ENCODE assay signal across 10 cellular contexts in genomic region chr11:1307163-1307870, GRCh38. TPM values are rescaled to one million over a fixed set of nuclear protein-coding genes. Genes with fewer than 3 reads are reported as not detected.
A peak's percentile ranks its signal among the peaks of the same experiment; 100 is the strongest.
DNase-seq lines count a peak whose midpoint lies in the region; ATAC-seq and TF ChIP-seq lines count a peak whose summit lies in the region.
"Had no signal": no experiment of that assay in that cellular context is flagged by ENCODE, and none has a peak within 500 bp of the region (broad histone marks: within the 10 kb centered on the region; RNA-seq: fewer than 3 reads in every experiment).

No MANE protein-coding gene starts in this region.

- no peak for TF ChIP-seq CTCF in mucosa of descending colon (IDR thresholded peaks at IDR 0.05)

- peaks cover 15% of the 10 kb centered on the region for H3K36me3 Mint-ChIP-seq in stimulated activated naive CD8-positive, alpha-beta T cell treated with anti-CD3 and anti-CD28 coated beads, Interleukin-15, Interleukin-2, amounts not matched to agents 100 ng/mL and 50 ng/mL, for 24 hours (ENCODE audit: low read depth)
- H3K36me3 Mint-ChIP-seq in activated naive CD8-positive, alpha-beta T cell treated with anti-CD3 and anti-CD28 coated beads, Interleukin-2, amount 50 U/mL, for 24 hours (ENCODE audit: low read depth): peaks cover 16% of the 10 kb centered on the region

- no peak overlapping the region for H3K4me3 ChIP-seq in mucosa of descending colon

- H3K27ac Mint-ChIP-seq in stimulated activated naive CD8-positive, alpha-beta T cell treated with anti-CD3 and anti-CD28 coated beads, Interleukin-15, Interleukin-2, amounts not matched to agents 100 ng/mL and 50 ng/mL, for 24 hours: no peak overlapping the region
- peak overlapping the region; percentile 18 for H3K27ac Mint-ChIP-seq in activated naive CD8-positive, alpha-beta T cell treated with anti-CD3 and anti-CD28 coated beads, Interleukin-2, amount 50 U/mL, for 24 hours

- no peak for TF ChIP-seq POLR2A in GM18505 (IDR thresholded peaks at IDR 0.05; ENCODE audit: borderline replicate concordance, extremely low read depth, insufficient read depth, insufficient read length)

- H3K4me1 ChIP-seq in mucosa of descending colon (ENCODE audit: low read depth): peaks cover 56% of the 10 kb centered on the region

- peaks cover 50% of the 10 kb centered on the region for H3K4me1 Mint-ChIP-seq in stimulated activated naive CD8-positive, alpha-beta T cell treated with anti-CD3 and anti-CD28 coated beads, Interleukin-15, Interleukin-2, amounts not matched to agents 100 ng/mL and 50 ng/mL, for 24 hours (ENCODE audit: low read depth)
- H3K4me1 Mint-ChIP-seq in activated naive CD8-positive, alpha-beta T cell treated with anti-CD3 and anti-CD28 coated beads, Interleukin-2, amount 50 U/mL, for 24 hours: peaks cover 38% of the 10 kb centered on the region

- no peak for ATAC-seq in stimulated activated naive CD8-positive, alpha-beta T cell treated with anti-CD3 and anti-CD28 coated beads, Interleukin-15, Interleukin-2, amounts not matched to agents 100 U/mL and 50 U/mL, for 24 hours
- ATAC-seq in activated naive CD8-positive, alpha-beta T cell treated with anti-CD3 and anti-CD28 coated beads, Interleukin-2, amount 50 U/mL, for 24 hours: no peak
- ATAC-seq in mucosa of descending colon: no peak
- ATAC-seq in GM18505 (IDR thresholded peaks at IDR 0.05; ENCODE audit: unreplicated experiment): no peak
- ATAC-seq in HG02870 (IDR thresholded peaks at IDR 0.05; ENCODE audit: unreplicated experiment): no peak

- peak overlapping the region; percentile 35 for H3K4me3 Mint-ChIP-seq in stimulated activated naive CD8-positive, alpha-beta T cell treated with anti-CD3 and anti-CD28 coated beads, Interleukin-15, Interleukin-2, amounts not matched to agents 100 ng/mL and 50 ng/mL, for 24 hours
- H3K4me3 Mint-ChIP-seq in activated naive CD8-positive, alpha-beta T cell treated with anti-CD3 and anti-CD28 coated beads, Interleukin-2, amount 50 U/mL, for 24 hours: peak overlapping the region; percentile 74

- H3K36me3 ChIP-seq in mucosa of descending colon (ENCODE audit: low read depth): no peaks in the 10 kb centered on the region

- no peaks in the 10 kb centered on the region for H3K27me3 Mint-ChIP-seq in stimulated activated naive CD8-positive, alpha-beta T cell treated with anti-CD3 and anti-CD28 coated beads, Interleukin-15, Interleukin-2, amounts not matched to agents 100 ng/mL and 50 ng/mL, for 24 hours
- H3K27me3 Mint-ChIP-seq in activated naive CD8-positive, alpha-beta T cell treated with anti-CD3 and anti-CD28 coated beads, Interleukin-2, amount 50 U/mL, for 24 hours: no peaks in the 10 kb centered on the region

- peaks cover 6% of the 10 kb centered on the region for H3K9me3 Mint-ChIP-seq in stimulated activated naive CD8-positive, alpha-beta T cell treated with anti-CD3 and anti-CD28 coated beads, Interleukin-15, Interleukin-2, amounts not matched to agents 100 ng/mL and 50 ng/mL, for 24 hours
- H3K9me3 Mint-ChIP-seq in activated naive CD8-positive, alpha-beta T cell treated with anti-CD3 and anti-CD28 coated beads, Interleukin-2, amount 50 U/mL, for 24 hours: peaks cover 9% of the 10 kb centered on the region

- H3K9me3 ChIP-seq in mucosa of descending colon: peaks cover 3% of the 10 kb centered on the region

- intact Hi-C loops in mucosa of descending colon (cut with DNase I, micrococcal nuclease): no loop called here

- DNase-seq in stimulated activated naive CD8-positive, alpha-beta T cell treated with anti-CD3 and anti-CD28 coated beads, Interleukin-15, Interleukin-2, amounts not matched to agents 100 U/mL and 50 U/mL, for 24 hours: no peak
- DNase-seq in activated naive CD8-positive, alpha-beta T cell treated with anti-CD3 and anti-CD28 coated beads, Interleukin-2, amount 50 U/mL, for 24 hours: no peak
- DNase-seq in mucosa of descending colon (peak in 2 of 3 donors; percentile 47 to 64), NCI-H1930 (lab: John Stamatoyannopoulos, UW) (no peak)
- DNase-seq in stimulated activated CD4-positive, alpha-beta T cell treated with anti-CD3 and anti-CD28 coated beads, Interleukin-12 subunit alpha, Interleukin-12 subunit beta, amount 100 ng/mL, for 4 hours: no peak
- DNase-seq: NCI-H1436 treated with DMSO at 0.1 percent for 48 hours; stimulated activated CD4-positive, alpha-beta T cell treated with anti-CD3 and anti-CD28 coated beads, Interleukin-1b, Interleukin-23, amount 100 ng/mL, for 48 hours had no signal

RNA-seq across cellular contexts. Expression of gene TOLLIP, which starts 2.1 kb away (rescaled TPM):
- 10 to 100 TPM; 62.4 to 65.4 (median 62.5) TPM for total RNA-seq in mucosa of descending colon

Comparison
In these comparisons a context has a peak if more than half of its experiments do, and no peak if none do; other contexts are left out.
1. DNase-seq: peak in mucosa of descending colon (2 of 3); none in stimulated activated naive CD8-positive, alpha-beta T cell treated with anti-CD3 and anti-CD28 coated beads, Interleukin-15, Interleukin-2, amounts not matched to agents 100 U/mL and 50 U/mL, for 24 hours (single experiment), activated naive CD8-positive, alpha-beta T cell treated with anti-CD3 and anti-CD28 coated beads, Interleukin-2, amount 50 U/mL, for 24 hours (single experiment), stimulated activated CD4-positive, alpha-beta T cell treated with anti-CD3 and anti-CD28 coated beads, Interleukin-12 subunit alpha, Interleukin-12 subunit beta, amount 100 ng/mL, for 4 hours (single experiment) and NCI-H1930 (0 of 2).